14 cellular contexts compared by ENCODE assay signal in genomic region chr2:26555246-26556133, GRCh38.
A peak's percentile ranks its signal among the peaks of the same experiment; 100 is the strongest.
DNase-seq lines count a peak whose midpoint lies in the region; ATAC-seq and TF ChIP-seq lines count a peak whose summit lies in the region.
"Had no signal": no experiment of that assay in that cellular context is flagged by ENCODE, and none has a peak within 500 bp of the region (broad histone marks: within the 10 kb centered on the region; RNA-seq: fewer than 3 reads in every experiment).

No MANE protein-coding gene starts in this region.

- DNase-seq in 8988T, result peak; percentile 57
- peak; percentile 51 for DNase-seq in NCI-H146 (lab: John Stamatoyannopoulos, UW)
- peak; percentile 74 for DNase-seq in endodermal cell
- no peak for DNase-seq in NCI-H446 treated with DMSO at 0.1 percent for 48 hours (lab: John Stamatoyannopoulos, UW)
- DNase-seq in activated CD8-positive, alpha-beta memory T cell treated with anti-CD3 and anti-CD28 coated beads, Interleukin-2, amount 50 U/mL, for 48 hours, result no peak
- DNase-seq in neural progenitor cell (ENCODE audit: low spot score), result no peak
- DNase-seq: activated CD8-positive, alpha-beta T cell treated with anti-CD3 and anti-CD28 coated beads, Interleukin-2, amount 10 ng/mL, durations not matched to agents 7 days and 5 days; effector CD4-positive, alpha-beta T cell; hippocampal formation; NCI-H2171 treated with DMSO at 0.1 percent for 48 hours had no signal

- H3K36me3 ChIP-seq in DOHH2 (ENCODE audit: control insufficient read depth, low read length) (no peaks in the 10 kb centered on the region), endodermal cell (ENCODE audit: control insufficient read depth, insufficient read depth, low read length) (no peaks in the 10 kb centered on the region), neural progenitor cell (no peaks in the 10 kb centered on the region)
- H3K36me3 ChIP-seq: thoracic aorta had no signal

- TF ChIP-seq CTCF in DOHH2 (IDR thresholded peaks at IDR 0.05; ENCODE audit: low read depth, low read length, poor library complexity, severe bottlenecking) (peak; percentile 24), endodermal cell (conservative IDR thresholded peaks at IDR 0.05) (peak; percentile 70), neural progenitor cell (IDR thresholded peaks at IDR 0.05) (no peak)

- H3K4me1 Mint-ChIP-seq in endodermal cell (peaks cover 4% of the 10 kb centered on the region), neural progenitor cell (peaks cover 42% of the 10 kb centered on the region)

- no peaks in the 10 kb centered on the region for H3K9me3 ChIP-seq in DOHH2 (ENCODE audit: control insufficient read depth, insufficient read depth, low read length)
- no peaks in the 10 kb centered on the region for H3K9me3 ChIP-seq in endodermal cell (ENCODE audit: control insufficient read depth, low read length)
- H3K9me3 ChIP-seq in neural progenitor cell (ENCODE audit: low read depth), result no peaks in the 10 kb centered on the region
- H3K9me3 ChIP-seq: Caco-2, thoracic aorta had no signal

- H3K4me3 ChIP-seq in DOHH2 (ENCODE audit: low read length) (no peak overlapping the region), endodermal cell (ENCODE audit: low read length) (no peak overlapping the region), neural progenitor cell (no peak overlapping the region)
- H3K4me3 ChIP-seq: thoracic aorta had no signal

- no peaks in the 10 kb centered on the region for H3K4me1 ChIP-seq in DOHH2 (ENCODE audit: control insufficient read depth, low read length)
- peaks cover 5% of the 10 kb centered on the region for H3K4me1 ChIP-seq in endodermal cell (ENCODE audit: control insufficient read depth, insufficient read depth, low read length)
- H3K4me1 ChIP-seq in neural progenitor cell, result peaks cover 20% of the 10 kb centered on the region
- H3K4me1 ChIP-seq: Caco-2 had no signal

- peaks cover 13% of the 10 kb centered on the region for H3K27me3 Mint-ChIP-seq in endodermal cell (ENCODE audit: insufficient read depth)
- H3K27me3 Mint-ChIP-seq in neural progenitor cell (ENCODE audit: insufficient read depth, low read depth), result peaks cover 22% of the 10 kb centered on the region

- H2AFZ ChIP-seq in neural progenitor cell (replicated peaks), result no peak overlapping the region

- no peaks in the 10 kb centered on the region for H3F3A ChIP-seq in DOHH2 (ENCODE audit: control insufficient read depth, insufficient read depth)
- H3F3A ChIP-seq in neural progenitor cell (ENCODE audit: low read depth), result peaks cover 6% of the 10 kb centered on the region

- no peaks in the 10 kb centered on the region for H3K9me2 ChIP-seq in DOHH2 (replicated peaks; ENCODE audit: control insufficient read depth, low read length)

- no peaks in the 10 kb centered on the region for H3K9me3 Mint-ChIP-seq in endodermal cell
- no peaks in the 10 kb centered on the region for H3K9me3 Mint-ChIP-seq in neural progenitor cell

- H3K4me3 Mint-ChIP-seq in endodermal cell, result no peak overlapping the region
- no peak overlapping the region for H3K4me3 Mint-ChIP-seq in neural progenitor cell
- H3K4me3 Mint-ChIP-seq: activated CD8-positive, alpha-beta T cell treated with anti-CD3 and anti-CD28 coated beads, Interleukin-2, amount 10 ng/mL, durations not matched to agents 7 days and 5 days had no signal

- H4K20me1 ChIP-seq in DOHH2 (ENCODE audit: control insufficient read depth, insufficient read depth, low read depth, low read length) (no peaks in the 10 kb centered on the region; the same call in 1 of the 2 replicates), neural progenitor cell (ENCODE audit: low read depth) (no peaks in the 10 kb centered on the region)

- H3K36me3 Mint-ChIP-seq in endodermal cell (ENCODE audit: low read depth) (no peaks in the 10 kb centered on the region), neural progenitor cell (no peaks in the 10 kb centered on the region)

- H3K27me3 ChIP-seq in DOHH2 (ENCODE audit: control insufficient read depth, low read length), result peaks cover 6% of the 10 kb centered on the region; the same call in 1 of the 2 replicates
- peaks cover 4% of the 10 kb centered on the region for H3K27me3 ChIP-seq in endodermal cell (ENCODE audit: control insufficient read depth, insufficient read depth, low read length, poor library complexity, severe bottlenecking)
- no peaks in the 10 kb centered on the region for H3K27me3 ChIP-seq in neural progenitor cell

- H3K27ac ChIP-seq in DOHH2 (ENCODE audit: low read depth, low read length) (no peak overlapping the region), endodermal cell (ENCODE audit: low read depth, low read length) (no peak overlapping the region), neural progenitor cell (no peak overlapping the region)
- H3K27ac ChIP-seq: thoracic aorta had no signal

- no peak overlapping the region for H3K4me2 ChIP-seq in DOHH2 (ENCODE audit: low read length)
- no peak overlapping the region for H3K4me2 ChIP-seq in neural progenitor cell

- ATAC-seq in HG03565 (IDR thresholded peaks at IDR 0.05; ENCODE audit: unreplicated experiment), result no peak
- ATAC-seq: activated CD8-positive, alpha-beta T cell treated with anti-CD3 and anti-CD28 coated beads, Interleukin-2, amount 10 ng/mL, durations not matched to agents 7 days and 5 days had no signal

- no peaks in the 10 kb centered on the region for H3K79me2 ChIP-seq in DOHH2 (ENCODE audit: control insufficient read depth, low read length)
- no peaks in the 10 kb centered on the region for H3K79me2 ChIP-seq in neural progenitor cell (ENCODE audit: low read depth)

- WGBS in endodermal cell (ENCODE audit: insufficient coverage in 1 of 2, insufficient read length in 1 of 2), 2 experiments, result 83 to 89% methylated on average over 2 to 7 of the region's 8 CpGs

- H3K9ac ChIP-seq in endodermal cell (ENCODE audit: extremely low read depth, low read length, poor library complexity, severe bottlenecking) (no peak overlapping the region), neural progenitor cell (no peak overlapping the region)

- H3K27ac Mint-ChIP-seq in endodermal cell (no peak overlapping the region), neural progenitor cell (no peak overlapping the region)
- H3K27ac Mint-ChIP-seq: activated CD8-positive, alpha-beta T cell treated with anti-CD3 and anti-CD28 coated beads, Interleukin-2, amount 10 ng/mL, durations not matched to agents 7 days and 5 days had no signal

Comparison
In these comparisons a context has a peak if more than half of its experiments do, and no peak if none do; other contexts are left out.
1. DNase-seq: peak in 8988T (single experiment), NCI-H146 (single experiment) and endodermal cell (single experiment); none in NCI-H446 treated with DMSO at 0.1 percent for 48 hours (single experiment), activated CD8-positive, alpha-beta memory T cell treated with anti-CD3 and anti-CD28 coated beads, Interleukin-2, amount 50 U/mL, for 48 hours (single experiment) and neural progenitor cell (single experiment).